Comparison of ENCODE assay signal across 19 cellular contexts in genomic region chr3:16486951-16487480, GRCh38. TPM values are rescaled to one million over a fixed set of nuclear protein-coding genes. Genes with fewer than 3 reads are reported as not detected.
DNase-seq lines count a peak whose midpoint lies in the region; ATAC-seq and TF ChIP-seq lines count a peak whose summit lies in the region.
"Had no signal": no experiment of that assay in that cellular context is flagged by ENCODE, and none has a peak within 500 bp of the region (broad histone marks: within the 10 kb centered on the region; RNA-seq: fewer than 3 reads in every experiment).

No MANE protein-coding gene starts in this region.

- H3K9me3 Mint-ChIP-seq in stimulated activated naive CD8-positive, alpha-beta T cell treated with anti-CD3 and anti-CD28 coated beads, Interleukin-15, Interleukin-2, amounts not matched to agents 100 ng/mL and 50 ng/mL, for 24 hours = no peaks in the 10 kb centered on the region
- H3K9me3 Mint-ChIP-seq in stimulated activated naive CD8-positive, alpha-beta T cell treated with anti-CD3 and anti-CD28 coated beads, Interleukin-15, amount 100 ng/mL, for 72 hours = no peaks in the 10 kb centered on the region
- H3K9me3 Mint-ChIP-seq in naive thymus-derived CD4-positive, alpha-beta T cell = peaks cover 0 to 6% (median 0%) of the 10 kb centered on the region in 11 donors

- H3K4me3 ChIP-seq in SU-DHL-6 (ENCODE audit: insufficient read depth, low read length, poor library complexity, severe bottlenecking) = no peak overlapping the region
- no peak overlapping the region for H3K4me3 ChIP-seq in naive thymus-derived CD4-positive, alpha-beta T cell (ENCODE audit: low read length)
- H3K4me3 ChIP-seq in suprapubic skin = no peak overlapping the region
- H3K4me3 ChIP-seq: BLaER1 treated with 17β-estradiol and CSF1 and Interleukin-3, amounts not matched to agents 10 nM and 100 nM; HAP-1 had no signal

- peaks cover 67% of the 10 kb centered on the region for H3K4me1 Mint-ChIP-seq in stimulated activated naive CD8-positive, alpha-beta T cell treated with anti-CD3 and anti-CD28 coated beads, Interleukin-15, Interleukin-2, amounts not matched to agents 100 ng/mL and 50 ng/mL, for 24 hours (ENCODE audit: low read depth)
- peaks cover 66% of the 10 kb centered on the region for H3K4me1 Mint-ChIP-seq in stimulated activated naive CD8-positive, alpha-beta T cell treated with anti-CD3 and anti-CD28 coated beads, Interleukin-15, amount 100 ng/mL, for 72 hours
- H3K4me1 Mint-ChIP-seq in naive thymus-derived CD4-positive, alpha-beta T cell = peaks cover 39 to 72% (median 61%) of the 10 kb centered on the region in 7 donors

- H3K9me2 ChIP-seq in SU-DHL-6 (replicated peaks; ENCODE audit: insufficient read depth, low read length) = no peaks in the 10 kb centered on the region
- H3K9me2 ChIP-seq: SK-N-SH had no signal

- peaks cover 11 to 26% of the 10 kb centered on the region in 2 donors for H3K4me1 ChIP-seq in naive thymus-derived CD4-positive, alpha-beta T cell (ENCODE audit: control insufficient read depth in 2 of 2, insufficient read depth in 2 of 2, low read length in 2 of 2)
- peaks cover 16% of the 10 kb centered on the region for H3K4me1 ChIP-seq in suprapubic skin
- H3K4me1 ChIP-seq: HAP-1 had no signal

- H3K79me2 ChIP-seq in SU-DHL-6 (ENCODE audit: insufficient read depth, low read length) = peaks cover 100% of the 10 kb centered on the region

- peak overlapping the region; percentile 62; the same call in 1 of the 2 replicates for H3K27ac ChIP-seq in SU-DHL-6 (ENCODE audit: low read depth, low read length)
- H3K27ac ChIP-seq in naive thymus-derived CD4-positive, alpha-beta T cell (ENCODE audit: low read depth, low read length) = no peak overlapping the region
- H3K27ac ChIP-seq in suprapubic skin = no peak overlapping the region
- H3K27ac ChIP-seq: BLaER1 treated with 17β-estradiol and CSF1 and Interleukin-3, amounts not matched to agents 10 nM and 100 nM; HL-60 had no signal

- TF ChIP-seq CTCF in SU-DHL-6 (IDR thresholded peaks at IDR 0.05; ENCODE audit: insufficient read depth, low read length, poor library complexity, severe bottlenecking) = no peak
- no peak for TF ChIP-seq CTCF in suprapubic skin (IDR thresholded peaks at IDR 0.05)

- no peaks in the 10 kb centered on the region for H3K27me3 Mint-ChIP-seq in stimulated activated naive CD8-positive, alpha-beta T cell treated with anti-CD3 and anti-CD28 coated beads, Interleukin-15, Interleukin-2, amounts not matched to agents 100 ng/mL and 50 ng/mL, for 24 hours
- H3K27me3 Mint-ChIP-seq in stimulated activated naive CD8-positive, alpha-beta T cell treated with anti-CD3 and anti-CD28 coated beads, Interleukin-15, amount 100 ng/mL, for 72 hours = no peaks in the 10 kb centered on the region
- no peaks in the 10 kb centered on the region for H3K27me3 Mint-ChIP-seq in naive thymus-derived CD4-positive, alpha-beta T cell

- peaks cover 39% of the 10 kb centered on the region for H3K36me3 ChIP-seq in SU-DHL-6 (ENCODE audit: low read length)
- H3K36me3 ChIP-seq in naive thymus-derived CD4-positive, alpha-beta T cell (ENCODE audit: control insufficient read depth in 2 of 3, insufficient read depth in 3 of 3, low read length in 3 of 3) = peaks cover 3 to 17% (median 4%) of the 10 kb centered on the region in 3 experiments
- peaks cover 7% of the 10 kb centered on the region for H3K36me3 ChIP-seq in suprapubic skin
- H3K36me3 ChIP-seq: HAP-1 had no signal

- ATAC-seq in stimulated activated naive CD8-positive, alpha-beta T cell treated with anti-CD3 and anti-CD28 coated beads, Interleukin-15, amount 100 ng/mL, for 72 hours = no peak
- no peak for ATAC-seq in naive thymus-derived CD4-positive, alpha-beta T cell
- no peak for ATAC-seq in HG03095 (IDR thresholded peaks at IDR 0.05; ENCODE audit: unreplicated experiment)

- no peak for DNase-seq in stimulated activated naive CD8-positive, alpha-beta T cell treated with anti-CD3 and anti-CD28 coated beads, Interleukin-15, amount 100 ng/mL, for 72 hours
- DNase-seq in naive thymus-derived CD4-positive, alpha-beta T cell = no peak
- DNase-seq in NCI-H1436 (lab: John Stamatoyannopoulos, UW) (no peak), suprapubic skin (ENCODE audit: low spot score in 2 of 2) (no peak), NCI-H1092 treated with DMSO at 0.1 percent for 48 hours (lab: John Stamatoyannopoulos, UW) (no peak)
- DNase-seq: Kasumi-1; MM.1S; NCI-H1694 treated with DMSO at 0.1 percent for 48 hours; NCI-H748 treated with DMSO at 0.1 percent for 48 hours; NK-92 treated with Interleukin-12 subunit alpha and Interleukin-12 subunit beta, amount 100 ng/mL, for 24 hours; OCI-M1; SHP77; SK-N-SH had no signal

- H3K36me3 Mint-ChIP-seq in stimulated activated naive CD8-positive, alpha-beta T cell treated with anti-CD3 and anti-CD28 coated beads, Interleukin-15, Interleukin-2, amounts not matched to agents 100 ng/mL and 50 ng/mL, for 24 hours (ENCODE audit: low read depth) = peaks cover 86% of the 10 kb centered on the region
- peaks cover 34 to 63% (median 43%) of the 10 kb centered on the region in 5 donors for H3K36me3 Mint-ChIP-seq in naive thymus-derived CD4-positive, alpha-beta T cell

- no peak overlapping the region for H2AFZ ChIP-seq in SU-DHL-6 (ENCODE audit: low read depth, low read length, severe bottlenecking)

- no peaks in the 10 kb centered on the region for H3K27me3 ChIP-seq in SU-DHL-6 (ENCODE audit: low read length)
- H3K27me3 ChIP-seq in naive thymus-derived CD4-positive, alpha-beta T cell (ENCODE audit: control insufficient read depth in 2 of 2, insufficient read depth in 2 of 2, low read length in 2 of 2) = no peaks in the 10 kb centered on the region
- H3K27me3 ChIP-seq in suprapubic skin = no peaks in the 10 kb centered on the region
- H3K27me3 ChIP-seq: BLaER1 treated with 17β-estradiol and CSF1 and Interleukin-3, amounts not matched to agents 10 nM and 100 nM had no signal

- peak overlapping the region; percentile 4 for H3K27ac Mint-ChIP-seq in stimulated activated naive CD8-positive, alpha-beta T cell treated with anti-CD3 and anti-CD28 coated beads, Interleukin-15, Interleukin-2, amounts not matched to agents 100 ng/mL and 50 ng/mL, for 24 hours
- no peak overlapping the region for H3K27ac Mint-ChIP-seq in stimulated activated naive CD8-positive, alpha-beta T cell treated with anti-CD3 and anti-CD28 coated beads, Interleukin-15, amount 100 ng/mL, for 72 hours
- peak overlapping the region in 6 of 9 donors; percentile 20 to 89 (median 67) for H3K27ac Mint-ChIP-seq in naive thymus-derived CD4-positive, alpha-beta T cell

- no peak overlapping the region for H3K4me3 Mint-ChIP-seq in stimulated activated naive CD8-positive, alpha-beta T cell treated with anti-CD3 and anti-CD28 coated beads, Interleukin-15, Interleukin-2, amounts not matched to agents 100 ng/mL and 50 ng/mL, for 24 hours
- no peak overlapping the region for H3K4me3 Mint-ChIP-seq in stimulated activated naive CD8-positive, alpha-beta T cell treated with anti-CD3 and anti-CD28 coated beads, Interleukin-15, amount 100 ng/mL, for 72 hours
- no peak overlapping the region for H3K4me3 Mint-ChIP-seq in naive thymus-derived CD4-positive, alpha-beta T cell

- CTCF ChIA-PET in naive thymus-derived CD4-positive, alpha-beta T cell (lab: Charles Lee) = no interaction called here

- H3K4me2 ChIP-seq in SU-DHL-6 (ENCODE audit: low read depth, low read length, poor library complexity, severe bottlenecking) = no peak overlapping the region
- H3K4me2 ChIP-seq: BLaER1 treated with 17β-estradiol and CSF1 and Interleukin-3, amounts not matched to agents 10 nM and 100 nM; SK-N-SH had no signal

- H4K20me1 ChIP-seq in SU-DHL-6 (ENCODE audit: low read depth, low read length) = peaks cover 21% of the 10 kb centered on the region; the same call in 1 of the 2 replicates

- H3F3A ChIP-seq in SU-DHL-6 (ENCODE audit: insufficient read depth) = peaks cover 23% of the 10 kb centered on the region

- H3K9me3 ChIP-seq in SU-DHL-6 (ENCODE audit: insufficient read depth, low read length) (no peaks in the 10 kb centered on the region), suprapubic skin (no peaks in the 10 kb centered on the region)
- H3K9me3 ChIP-seq in naive thymus-derived CD4-positive, alpha-beta T cell (ENCODE audit: control insufficient read depth in 2 of 3, low read length in 3 of 3) = no peaks in the 10 kb centered on the region
- H3K9me3 ChIP-seq: HAP-1, SK-N-SH had no signal

- H3K9ac ChIP-seq in SU-DHL-6 (ENCODE audit: low read length) = no peak overlapping the region
- H3K9ac ChIP-seq: BLaER1 treated with 17β-estradiol and CSF1 and Interleukin-3, amounts not matched to agents 10 nM and 100 nM; SK-N-SH had no signal

- 82% methylated on average over 6 of the region's 6 CpGs for WGBS in suprapubic skin

- intact Hi-C loops in naive thymus-derived CD4-positive, alpha-beta T cell (cut with micrococcal nuclease) = loop anchor here in 1 of 2 donors (10.0 kb wide), 1 partner anchor 358 kb away; no protein-coding TSS in a partner anchor

- TF ChIP-seq POLR2A in suprapubic skin (IDR thresholded peaks at IDR 0.05) = no peak

- TF ChIP-seq EP300 in suprapubic skin (IDR thresholded peaks at IDR 0.05) = no peak

- POLR2A ChIA-PET in naive thymus-derived CD4-positive, alpha-beta T cell (lab: Charles Lee) = interaction anchor here (0.7 kb wide), 1 partner anchor 9 kb away, joined by 4 read pairs; no protein-coding TSS in a partner anchor

RNA-seq across cellular contexts. Expression of gene RFTN1, which starts 26.5 kb away (rescaled TPM):
- total RNA-seq in naive thymus-derived CD4-positive, alpha-beta T cell = 10 to 100 TPM; 51.1 to 68.8 (median 61.5) TPM
- 10 to 100 TPM; 44.8 to 53.2 TPM for polyA plus RNA-seq in naive thymus-derived CD4-positive, alpha-beta T cell
- 10 to 100 TPM; 10.3 to 26.9 (median 22.3) TPM for total RNA-seq in suprapubic skin

Comparison
In these comparisons a context has a peak if more than half of its experiments do, and no peak if none do; other contexts are left out.
1. H3K27ac Mint-ChIP-seq: peak in stimulated activated naive CD8-positive, alpha-beta T cell treated with anti-CD3 and anti-CD28 coated beads, Interleukin-15, Interleukin-2, amounts not matched to agents 100 ng/mL and 50 ng/mL, for 24 hours (single experiment) and naive thymus-derived CD4-positive, alpha-beta T cell (6 of 9); none in stimulated activated naive CD8-positive, alpha-beta T cell treated with anti-CD3 and anti-CD28 coated beads, Interleukin-15, amount 100 ng/mL, for 72 hours (0 of 2).